ENCODE assay signal across 25 cellular contexts in the genomic region with DNA sequence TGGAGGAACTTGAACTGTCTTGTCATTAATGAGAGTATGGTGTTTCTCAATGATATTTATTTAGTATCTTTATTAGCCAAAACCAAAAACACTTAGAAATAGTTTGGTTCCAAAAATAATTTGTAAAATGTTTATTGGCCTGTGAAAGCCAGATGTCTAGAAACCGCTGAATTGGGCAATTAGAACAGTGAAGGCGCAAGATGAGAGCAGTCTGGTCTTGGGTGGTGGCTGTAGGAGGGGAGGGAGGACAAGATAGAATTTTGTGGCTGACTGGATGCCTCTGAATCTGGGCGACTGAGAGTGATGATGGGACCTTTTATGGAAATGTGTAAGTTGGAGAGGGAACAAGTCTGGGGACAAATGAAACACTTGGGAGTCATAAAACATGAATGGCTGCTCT. TPM values are rescaled to one million over a fixed set of nuclear protein-coding genes. Genes with fewer than 3 reads are reported as not detected.
"Had no signal": no experiment of that assay in that cellular context is flagged by ENCODE, and none has a peak within 500 bp of the region (broad histone marks: within the 10 kb centered on the region; RNA-seq: fewer than 3 reads in every experiment).

No MANE protein-coding gene starts in this region.

- H3K4me3 ChIP-seq: esophagus muscularis mucosa had no signal

- H3K27ac ChIP-seq: brain microvascular endothelial cell, esophagus muscularis mucosa, WERI-Rb-1 had no signal

- H3K36me3 ChIP-seq: brain microvascular endothelial cell, esophagus muscularis mucosa, WERI-Rb-1 had no signal

- H3K9me3 ChIP-seq: esophagus muscularis mucosa had no signal

- H3K27me3 ChIP-seq: brain microvascular endothelial cell, esophagus muscularis mucosa had no signal

- ATAC-seq: activated CD4-positive, CD25-positive, alpha-beta regulatory T cell treated with anti-CD3 and anti-CD28 coated beads, Interleukin-2, amount 50 U/mL, for 24 hours; activated CD8-positive, alpha-beta T cell treated with anti-CD3 and anti-CD28 coated beads for 36 hours; activated T-cell treated with anti-CD3 and anti-CD28 coated beads, Interleukin-2, amount 50 U/mL, for 4 hours; T-helper 17 cell had no signal

- DNase-seq: activated B cell treated with CpG ODN at 0.5 μM for 24 hours; activated CD4-positive, alpha-beta T cell treated with anti-CD3 and anti-CD28 coated beads for 48 hours; activated CD4-positive, alpha-beta T cell treated with anti-CD3 and anti-CD28 coated beads, Interleukin-2, amount 50 U/mL, for 1 hour; activated CD4-positive, alpha-beta T cell treated with anti-CD3 and anti-CD28 coated beads, Interleukin-2, amount 50 U/mL, for 48 hours; activated CD8-positive, alpha-beta memory T cell treated with anti-CD3 and anti-CD28 coated beads for 24 hours; activated CD8-positive, alpha-beta T cell treated with anti-CD3 and anti-CD28 coated beads for 36 hours; activated effector memory CD4-positive, alpha-beta T cell treated with Interleukin-2 at 50 U/mL for 16 hours; activated gamma-delta T cell treated with Interleukin-2 at 50 U/mL for 16 hours; activated naive CD4-positive, alpha-beta T cell treated with anti-CD3 and anti-CD28 coated beads, Interleukin-2, amount 50 U/mL, for 16 hours; activated naive CD4-positive, alpha-beta T cell treated with Interleukin-2 at 50 U/mL for 16 hours; activated T-cell treated with anti-CD3 and anti-CD28 coated beads, Interleukin-2, amount 50 U/mL, for 4 hours; amniotic stem cell; anterior cingulate cortex; brain microvascular endothelial cell; caudate nucleus; effector memory CD4-positive, alpha-beta T cell; endodermal cell; erythroblast; head of caudate nucleus; T-helper 1 cell; T-helper 17 cell; T1000; WERI-Rb-1 had no signal

RNA-seq across cellular contexts. Expression of a gene that starts 35.4 kb away (rescaled TPM):
- total RNA-seq: activated CD8-positive, alpha-beta T cell treated with anti-CD3 and anti-CD28 coated beads for 36 hours had no signal
